Comparison of ENCODE assay signal across 31 cellular contexts in genomic region chr16:66640724-66641314, GRCh38.
"Had no signal": no experiment of that assay in that cellular context is flagged by ENCODE, and none has a peak within 500 bp of the region (broad histone marks: within the 10 kb centered on the region; RNA-seq: fewer than 3 reads in every experiment).

No MANE protein-coding gene starts in this region.

- DNase-seq: activated CD4-positive, alpha-beta memory T cell treated with anti-CD3 and anti-CD28 coated beads, Interleukin-2, amount 10 ng/mL, durations not matched to agents 7 days and 5 days; activated CD4-positive, alpha-beta T cell treated with anti-CD3 and anti-CD28 coated beads for 1 hour; activated CD4-positive, alpha-beta T cell treated with anti-CD3 and anti-CD28 coated beads for 4 hours; activated CD4-positive, alpha-beta T cell treated with anti-CD3 and anti-CD28 coated beads, Interleukin-2, amount 10 ng/mL, durations not matched to agents 7 days and 5 days; activated CD4-positive, alpha-beta T cell treated with anti-CD3 and anti-CD28 coated beads, Interleukin-2, amount 50 U/mL, for 4 hours; activated CD8-positive, alpha-beta memory T cell treated with anti-CD3 and anti-CD28 coated beads, Interleukin-2, amount 50 U/mL, for 48 hours; activated gamma-delta T cell; activated naive CD4-positive, alpha-beta T cell; activated naive CD4-positive, alpha-beta T cell treated with anti-CD3 and anti-CD28 coated beads, Interleukin-2, amount 10 ng/mL, durations not matched to agents 7 days and 5 days; activated naive CD8-positive, alpha-beta T cell treated with anti-CD3 and anti-CD28 coated beads, Interleukin-2, amount 10 ng/mL, durations not matched to agents 7 days and 5 days; activated T-cell treated with anti-CD3 and anti-CD28 coated beads for 4 hours; activated T-cell treated with anti-CD3 and anti-CD28 coated beads, Interleukin-2, amount 50 U/mL, for 24 hours; activated T-cell treated with anti-CD3 and anti-CD28 coated beads, Interleukin-2, amount 50 U/mL, for 72 hours; central memory CD4-positive, alpha-beta T cell; cerebellar nuclear complex; colonic mucosa; dorsolateral prefrontal cortex; effector memory CD4-positive, alpha-beta T cell; endodermal cell; foreskin melanocyte; T-helper 1 cell; T-helper 17 cell; T1000 had no signal

- H3K4me1 ChIP-seq: ascending aorta, breast epithelium, colonic mucosa, gastroesophageal sphincter had no signal

- H3K36me3 ChIP-seq: ascending aorta, breast epithelium, cardiac muscle cell, colonic mucosa, gastroesophageal sphincter had no signal

- H3K9me3 ChIP-seq: ascending aorta, breast epithelium, colonic mucosa, gastroesophageal sphincter had no signal

- H3K27ac ChIP-seq: ascending aorta, breast epithelium, cardiac muscle cell, colonic mucosa, dorsolateral prefrontal cortex, gastroesophageal sphincter had no signal

- H3K27me3 ChIP-seq: ascending aorta, breast epithelium, cardiac muscle cell, colonic mucosa, dorsolateral prefrontal cortex, gastroesophageal sphincter had no signal

- H3K9me3 Mint-ChIP-seq: activated CD4-positive, alpha-beta memory T cell treated with anti-CD3 and anti-CD28 coated beads, Interleukin-2, amount 10 ng/mL, durations not matched to agents 7 days and 5 days; activated CD4-positive, alpha-beta T cell treated with anti-CD3 and anti-CD28 coated beads, Interleukin-2, amount 10 ng/mL, durations not matched to agents 7 days and 5 days; activated naive CD4-positive, alpha-beta T cell treated with anti-CD3 and anti-CD28 coated beads, Interleukin-2, amount 10 ng/mL, durations not matched to agents 7 days and 5 days; activated naive CD4-positive, alpha-beta T cell treated with anti-CD3 and anti-CD28 coated beads, Interleukin-2, amount 50 U/mL, for 72 hours; activated naive CD8-positive, alpha-beta T cell treated with anti-CD3 and anti-CD28 coated beads, Interleukin-2, amount 10 ng/mL, durations not matched to agents 7 days and 5 days; activated T-cell treated with anti-CD3 and anti-CD28 coated beads, Interleukin-2, amount 50 U/mL, for 24 hours; activated T-cell treated with anti-CD3 and anti-CD28 coated beads, Interleukin-2, amount 50 U/mL, for 72 hours; brain; dendritic cell treated with granulocyte-macrophage colony-stimulating factor and Interleukin-4, amounts not matched to agents 40 ng/mL and 50 ng/mL, for 4 days; endodermal cell; T-helper 2 cell treated with Interferon-gamma antibody and Interleukin-4, amounts not matched to agents 5 μg/mL and 100 μg/mL, for 36 hours had no signal

- H3K4me1 Mint-ChIP-seq: activated CD4-positive, alpha-beta memory T cell treated with anti-CD3 and anti-CD28 coated beads, Interleukin-2, amount 10 ng/mL, durations not matched to agents 7 days and 5 days; activated CD4-positive, alpha-beta T cell treated with anti-CD3 and anti-CD28 coated beads, Interleukin-2, amount 10 ng/mL, durations not matched to agents 7 days and 5 days; activated naive CD4-positive, alpha-beta T cell treated with anti-CD3 and anti-CD28 coated beads, Interleukin-2, amount 10 ng/mL, durations not matched to agents 7 days and 5 days; activated naive CD8-positive, alpha-beta T cell treated with anti-CD3 and anti-CD28 coated beads, Interleukin-2, amount 10 ng/mL, durations not matched to agents 7 days and 5 days; brain had no signal

- H3K4me3 ChIP-seq: ascending aorta, breast epithelium, cardiac muscle cell, colonic mucosa, dorsolateral prefrontal cortex, gastroesophageal sphincter had no signal

- H3K27ac Mint-ChIP-seq: activated CD4-positive, alpha-beta memory T cell treated with anti-CD3 and anti-CD28 coated beads, Interleukin-2, amount 10 ng/mL, durations not matched to agents 7 days and 5 days; activated CD4-positive, alpha-beta T cell treated with anti-CD3 and anti-CD28 coated beads, Interleukin-2, amount 10 ng/mL, durations not matched to agents 7 days and 5 days; activated naive CD4-positive, alpha-beta T cell treated with anti-CD3 and anti-CD28 coated beads, Interleukin-2, amount 10 ng/mL, durations not matched to agents 7 days and 5 days; activated naive CD4-positive, alpha-beta T cell treated with anti-CD3 and anti-CD28 coated beads, Interleukin-2, amount 50 U/mL, for 72 hours; activated naive CD8-positive, alpha-beta T cell treated with anti-CD3 and anti-CD28 coated beads, Interleukin-2, amount 10 ng/mL, durations not matched to agents 7 days and 5 days; activated T-cell treated with anti-CD3 and anti-CD28 coated beads, Interleukin-2, amount 50 U/mL, for 24 hours; activated T-cell treated with anti-CD3 and anti-CD28 coated beads, Interleukin-2, amount 50 U/mL, for 72 hours; brain; dendritic cell treated with granulocyte-macrophage colony-stimulating factor and Interleukin-4, amounts not matched to agents 40 ng/mL and 50 ng/mL, for 4 days; endodermal cell; T-helper 17 cell; T-helper 2 cell treated with Interferon-gamma antibody and Interleukin-4, amounts not matched to agents 5 μg/mL and 100 μg/mL, for 36 hours had no signal

- H3K36me3 Mint-ChIP-seq: activated naive CD4-positive, alpha-beta T cell treated with anti-CD3 and anti-CD28 coated beads, Interleukin-2, amount 10 ng/mL, durations not matched to agents 7 days and 5 days; activated naive CD4-positive, alpha-beta T cell treated with anti-CD3 and anti-CD28 coated beads, Interleukin-2, amount 50 U/mL, for 72 hours; activated naive CD8-positive, alpha-beta T cell treated with anti-CD3 and anti-CD28 coated beads, Interleukin-2, amount 10 ng/mL, durations not matched to agents 7 days and 5 days; brain had no signal

- H3K4me3 Mint-ChIP-seq: activated CD4-positive, alpha-beta memory T cell treated with anti-CD3 and anti-CD28 coated beads, Interleukin-2, amount 10 ng/mL, durations not matched to agents 7 days and 5 days; activated CD4-positive, alpha-beta T cell treated with anti-CD3 and anti-CD28 coated beads, Interleukin-2, amount 10 ng/mL, durations not matched to agents 7 days and 5 days; activated naive CD4-positive, alpha-beta T cell treated with anti-CD3 and anti-CD28 coated beads, Interleukin-2, amount 10 ng/mL, durations not matched to agents 7 days and 5 days; activated naive CD8-positive, alpha-beta T cell treated with anti-CD3 and anti-CD28 coated beads, Interleukin-2, amount 10 ng/mL, durations not matched to agents 7 days and 5 days; activated T-cell treated with anti-CD3 and anti-CD28 coated beads, Interleukin-2, amount 50 U/mL, for 24 hours; activated T-cell treated with anti-CD3 and anti-CD28 coated beads, Interleukin-2, amount 50 U/mL, for 72 hours; brain; dendritic cell treated with granulocyte-macrophage colony-stimulating factor and Interleukin-4, amounts not matched to agents 40 ng/mL and 50 ng/mL, for 4 days; endodermal cell; T-helper 17 cell; T-helper 2 cell treated with Interferon-gamma antibody and Interleukin-4, amounts not matched to agents 5 μg/mL and 100 μg/mL, for 36 hours had no signal

- H3K27me3 Mint-ChIP-seq: activated T-cell treated with anti-CD3 and anti-CD28 coated beads, Interleukin-2, amount 50 U/mL, for 24 hours; brain; dendritic cell treated with granulocyte-macrophage colony-stimulating factor and Interleukin-4, amounts not matched to agents 40 ng/mL and 50 ng/mL, for 4 days had no signal

- ATAC-seq: activated naive CD4-positive, alpha-beta T cell treated with anti-CD3 and anti-CD28 coated beads, Interleukin-2, amount 50 U/mL, for 72 hours; activated T-cell treated with anti-CD3 and anti-CD28 coated beads, Interleukin-2, amount 50 U/mL, for 72 hours; gastroesophageal sphincter; T-helper 17 cell had no signal
